21 cellular contexts compared by ENCODE assay signal in genomic region chr20:52833901-52834300, GRCh38.
DNase-seq lines count a peak whose midpoint lies in the region; ATAC-seq, FAIRE-seq and TF ChIP-seq lines count a peak whose summit lies in the region.
"Had no signal": no experiment of that assay in that cellular context is flagged by ENCODE, and none has a peak within 500 bp of the region (broad histone marks: within the 10 kb centered on the region; RNA-seq: fewer than 3 reads in every experiment).

No MANE protein-coding gene starts in this region.

- intact Hi-C loops in right lobe of liver (cut with DNase I) (no loop called here), A673 (cut with micrococcal nuclease; ENCODE audit: unreplicated experiment) (no loop called here), body of pancreas (cut with DNase I) (no loop called here)

- no peaks in the 10 kb centered on the region for H3K79me2 ChIP-seq in trophoblast cell (ENCODE audit: control insufficient read depth, insufficient read depth, low read length, poor library complexity)

- POLR2A ChIA-PET in A673 (lab: Charles Lee; ENCODE audit: low non-redundant PET): no interaction called here

- CTCF ChIA-PET in A673 (lab: Charles Lee): no interaction called here

- no peak overlapping the region for H3K14ac ChIP-seq in trophoblast cell (ENCODE audit: low read length)

- no peak overlapping the region for H2BK120ac ChIP-seq in trophoblast cell (ENCODE audit: insufficient read depth, low read length, poor library complexity)

- no peaks in the 10 kb centered on the region for H3K79me1 ChIP-seq in trophoblast cell (ENCODE audit: low read length)

- H3K27me3 ChIP-seq in right lobe of liver: no peaks in the 10 kb centered on the region
- no peaks in the 10 kb centered on the region for H3K27me3 ChIP-seq in trophoblast cell (ENCODE audit: insufficient read depth, low read length)
- no peaks in the 10 kb centered on the region for H3K27me3 ChIP-seq in A673 (replicated peaks; ENCODE audit: insufficient read depth, low read depth, low read length, poor library complexity)
- H3K27me3 ChIP-seq in body of pancreas: no peaks in the 10 kb centered on the region
- H3K27me3 ChIP-seq: BLaER1 had no signal

- no peak overlapping the region for H3K4ac ChIP-seq in trophoblast cell (ENCODE audit: low read depth, low read length)

- no peak overlapping the region for H2BK12ac ChIP-seq in trophoblast cell (ENCODE audit: low read length)

- H2AFZ ChIP-seq in trophoblast cell (ENCODE audit: insufficient read depth, low read length, poor library complexity): no peak overlapping the region

- H3K27ac ChIP-seq in right lobe of liver: no peak overlapping the region
- no peak overlapping the region for H3K27ac ChIP-seq in trophoblast cell (ENCODE audit: low read depth, low read length)
- H3K27ac ChIP-seq in A673 (ENCODE audit: low read depth, low read length, poor library complexity, severe bottlenecking): no peak overlapping the region
- no peak overlapping the region for H3K27ac ChIP-seq in body of pancreas
- H3K27ac ChIP-seq: BLaER1, C4-2B had no signal

- no peak overlapping the region for H4K12ac ChIP-seq in trophoblast cell (ENCODE audit: low read depth, low read length)

- H4K8ac ChIP-seq in trophoblast cell (ENCODE audit: low read depth, low read length): no peak overlapping the region

- peak; percentile 93 for ATAC-seq in left lobe of liver
- ATAC-seq in right lobe of liver: peak; percentile 84 to 98 (median 86)
- no peak for ATAC-seq in body of pancreas
- ATAC-seq in HG02885 (IDR thresholded peaks at IDR 0.05; ENCODE audit: poor library complexity, unreplicated experiment): no peak
- ATAC-seq: CD8-positive, alpha-beta T cell had no signal

- peak; percentile 70 for FAIRE-seq in HTR-8/SVneo (lab: Jason Lieb, UNC)
- FAIRE-seq: G401.6, GM12892, H54 had no signal

- H3K18ac ChIP-seq in trophoblast cell (ENCODE audit: low read length): no peak overlapping the region

- no TSS peak for BruUV-seq in A673 (replicated peaks; lab: Mats Ljungman, UMichigan)

- H3K23ac ChIP-seq in trophoblast cell (ENCODE audit: low read length): no peak overlapping the region

- H3K4me1 ChIP-seq in right lobe of liver (no peaks in the 10 kb centered on the region), trophoblast cell (ENCODE audit: control insufficient read depth in 1 of 2, insufficient read depth in 2 of 2, low read length in 2 of 2) (no peaks in the 10 kb centered on the region), A673 (ENCODE audit: insufficient read depth, low read length, poor library complexity, severe bottlenecking) (no peaks in the 10 kb centered on the region), body of pancreas (no peaks in the 10 kb centered on the region)
- H3K4me1 ChIP-seq: BLaER1, Caco-2, HAP-1 had no signal

- WGBS in right lobe of liver (ENCODE audit: insufficient coverage, low coverage, low lambda C conversion rate, missing lambda C conversion rate): 16% methylated on average over 2 of the region's 2 CpGs
- WGBS in trophoblast cell (ENCODE audit: extremely low coverage, insufficient coverage, insufficient read length): no CpG with 5 or more reads among the region's 2 CpGs
- WGBS in body of pancreas, 2 donors: 78 to 82% methylated on average over 2 of the region's 2 CpGs

- H3K9me3 ChIP-seq in right lobe of liver (no peaks in the 10 kb centered on the region), trophoblast cell (ENCODE audit: insufficient read depth, low read depth, low read length) (no peaks in the 10 kb centered on the region), A673 (ENCODE audit: low read depth, low read length, poor library complexity, severe bottlenecking) (no peaks in the 10 kb centered on the region), body of pancreas (no peaks in the 10 kb centered on the region)
- H3K9me3 ChIP-seq: Caco-2, HAP-1 had no signal

- TF ChIP-seq POLR2A in right lobe of liver (IDR thresholded peaks at IDR 0.05) (no peak), body of pancreas (IDR thresholded peaks at IDR 0.05) (no peak)

- no peak overlapping the region for H2BK5ac ChIP-seq in trophoblast cell (ENCODE audit: low read depth, low read length, poor library complexity)

- no peak overlapping the region for H4K91ac ChIP-seq in trophoblast cell (ENCODE audit: low read depth, low read length)

- no peak for TF ChIP-seq CTCF in right lobe of liver (IDR thresholded peaks at IDR 0.05)
- TF ChIP-seq CTCF in A673 (conservative IDR thresholded peaks at IDR 0.05; ENCODE audit: low read depth, low read length): no peak
- no peak for TF ChIP-seq CTCF in body of pancreas (IDR thresholded peaks at IDR 0.05)

- H3K36me3 ChIP-seq in right lobe of liver (no peaks in the 10 kb centered on the region), trophoblast cell (ENCODE audit: control insufficient read depth in 1 of 2, insufficient read depth in 2 of 2, low read length in 2 of 2) (no peaks in the 10 kb centered on the region), A673 (ENCODE audit: insufficient read depth, low read length, poor library complexity, severe bottlenecking) (no peaks in the 10 kb centered on the region), body of pancreas (replicated peaks in 1 of 2; ENCODE audit: insufficient read depth in 1 of 2, low read depth in 2 of 2) (no peaks in the 10 kb centered on the region)
- H3K36me3 ChIP-seq: BLaER1, HAP-1 had no signal

- no peak overlapping the region for H3K4me2 ChIP-seq in trophoblast cell (ENCODE audit: low read length)
- H3K4me2 ChIP-seq: BLaER1 had no signal

- DNase-seq in HTR-8/SVneo (ENCODE audit: insufficient read length, low spot score) (no peak), left lobe of liver (ENCODE audit: low spot score) (peak; percentile 56), right lobe of liver (peak in 1 of 3 donors; percentile 37), trophoblast cell (peak; percentile 21 to 56), A673 (ENCODE audit: low spot score) (no peak), body of pancreas (no peak), NCI-H526 (lab: John Stamatoyannopoulos, UW) (no peak)
- DNase-seq: CD4-positive, CD25-positive, alpha-beta regulatory T cell; CD8-positive, alpha-beta T cell; DMS153; DND-41; GOT3; HFFc6 had no signal

- H3K9ac ChIP-seq in trophoblast cell (ENCODE audit: low read length): no peak overlapping the region
- H3K9ac ChIP-seq: BLaER1 had no signal

- H3K4me3 ChIP-seq in right lobe of liver: no peak overlapping the region
- H3K4me3 ChIP-seq in trophoblast cell (ENCODE audit: low read depth, low read length): no peak overlapping the region
- no peak overlapping the region for H3K4me3 ChIP-seq in A673 (ENCODE audit: low read depth, low read length, poor library complexity, severe bottlenecking)
- no peak overlapping the region for H3K4me3 ChIP-seq in body of pancreas
- H3K4me3 ChIP-seq: BLaER1, HAP-1 had no signal

- no peak overlapping the region for H2AK5ac ChIP-seq in trophoblast cell (ENCODE audit: low read length)

Comparison
In these comparisons a context has a peak if more than half of its experiments do, and no peak if none do; other contexts are left out.
1. DNase-seq: peak in left lobe of liver (single experiment) and trophoblast cell (2 of 2); none in HTR-8/SVneo (single experiment), A673 (single experiment), body of pancreas (0 of 4) and NCI-H526 (0 of 2).
2. ATAC-seq: peak in left lobe of liver (single experiment) and right lobe of liver (4 of 4); none in body of pancreas (single experiment) and HG02885 (single experiment).